Comparison of ENCODE assay signal across 20 cellular contexts in genomic region chr4:183493246-183493645, GRCh38.
"Had no signal": no experiment of that assay in that cellular context is flagged by ENCODE, and none has a peak within 500 bp of the region (broad histone marks: within the 10 kb centered on the region; RNA-seq: fewer than 3 reads in every experiment).

No MANE protein-coding gene starts in this region.

- H3K9me3 ChIP-seq: body of pancreas, mucosa of descending colon, pancreas, right lobe of liver, thoracic aorta had no signal

- ATAC-seq: body of pancreas; left ventricle myocardium superior; mucosa of descending colon; right lobe of liver; stimulated activated memory B cell treated with anti-CD40 and anti-IgM and Interleukin-4, amounts not matched to agents 10 μg/mL and 1 μg/mL and 100 μg/mL, for 72 hours had no signal

- DNase-seq: activated CD4-positive, alpha-beta T cell treated with anti-CD3 and anti-CD28 coated beads, Interleukin-2, amount 50 U/mL, for 48 hours; activated naive CD8-positive, alpha-beta T cell treated with anti-CD3 and anti-CD28 coated beads, Interleukin-2, amount 10 ng/mL, durations not matched to agents 7 days and 5 days; amygdala; body of pancreas; central memory CD4-positive, alpha-beta T cell; dorsolateral prefrontal cortex; erythroblast; immature natural killer cell; left ventricle myocardium superior; mucosa of descending colon; naive B cell; pancreas; right lobe of liver; small intestine; stimulated activated CD4-positive, alpha-beta T cell treated with anti-CD3 and anti-CD28 coated beads, Interleukin-4, amount 100 ng/mL, for 24 hours had no signal

- H3K4me1 ChIP-seq: body of pancreas, pancreas, right lobe of liver had no signal

- H3K9me3 Mint-ChIP-seq: immature natural killer cell had no signal

- H3K27ac ChIP-seq: body of pancreas, dorsolateral prefrontal cortex, neural progenitor cell, pancreas, right lobe of liver, thoracic aorta had no signal

- H2AFZ ChIP-seq: neural progenitor cell had no signal

- H3K4me3 Mint-ChIP-seq: activated naive CD8-positive, alpha-beta T cell treated with anti-CD3 and anti-CD28 coated beads, Interleukin-2, amount 10 ng/mL, durations not matched to agents 7 days and 5 days; immature natural killer cell; memory B cell; naive B cell; neural progenitor cell; stimulated activated memory B cell treated with anti-CD40 and anti-IgM and Interleukin-4, amounts not matched to agents 10 μg/mL and 1 μg/mL and 100 μg/mL, for 72 hours had no signal

- H3K4me3 ChIP-seq: body of pancreas, dorsolateral prefrontal cortex, mucosa of descending colon, neural progenitor cell, pancreas, right lobe of liver, thoracic aorta had no signal

- H3K27me3 Mint-ChIP-seq: activated naive CD8-positive, alpha-beta T cell treated with anti-CD3 and anti-CD28 coated beads, Interleukin-2, amount 10 ng/mL, durations not matched to agents 7 days and 5 days; memory B cell; naive B cell; stimulated activated memory B cell treated with anti-CD40 and anti-IgM and Interleukin-4, amounts not matched to agents 10 μg/mL and 1 μg/mL and 100 μg/mL, for 72 hours had no signal

- H3K36me3 ChIP-seq: neural progenitor cell, pancreas, right lobe of liver, thoracic aorta had no signal

- H3K4me1 Mint-ChIP-seq: immature natural killer cell; memory B cell; naive B cell; stimulated activated memory B cell treated with anti-CD40 and anti-IgM and Interleukin-4, amounts not matched to agents 10 μg/mL and 1 μg/mL and 100 μg/mL, for 72 hours had no signal

- H3K27ac Mint-ChIP-seq: activated naive CD8-positive, alpha-beta T cell treated with anti-CD3 and anti-CD28 coated beads, Interleukin-2, amount 10 ng/mL, durations not matched to agents 7 days and 5 days; immature natural killer cell; memory B cell; naive B cell; neural progenitor cell; stimulated activated memory B cell treated with anti-CD40 and anti-IgM and Interleukin-4, amounts not matched to agents 10 μg/mL and 1 μg/mL and 100 μg/mL, for 72 hours had no signal

- FAIRE-seq: colon, pancreas, small intestine had no signal

- H3K4me2 ChIP-seq: neural progenitor cell had no signal

- H3K27me3 ChIP-seq: body of pancreas, dorsolateral prefrontal cortex, neural progenitor cell, pancreas, right lobe of liver had no signal

- H3K9ac ChIP-seq: neural progenitor cell had no signal
